In the genomic region with DNA sequence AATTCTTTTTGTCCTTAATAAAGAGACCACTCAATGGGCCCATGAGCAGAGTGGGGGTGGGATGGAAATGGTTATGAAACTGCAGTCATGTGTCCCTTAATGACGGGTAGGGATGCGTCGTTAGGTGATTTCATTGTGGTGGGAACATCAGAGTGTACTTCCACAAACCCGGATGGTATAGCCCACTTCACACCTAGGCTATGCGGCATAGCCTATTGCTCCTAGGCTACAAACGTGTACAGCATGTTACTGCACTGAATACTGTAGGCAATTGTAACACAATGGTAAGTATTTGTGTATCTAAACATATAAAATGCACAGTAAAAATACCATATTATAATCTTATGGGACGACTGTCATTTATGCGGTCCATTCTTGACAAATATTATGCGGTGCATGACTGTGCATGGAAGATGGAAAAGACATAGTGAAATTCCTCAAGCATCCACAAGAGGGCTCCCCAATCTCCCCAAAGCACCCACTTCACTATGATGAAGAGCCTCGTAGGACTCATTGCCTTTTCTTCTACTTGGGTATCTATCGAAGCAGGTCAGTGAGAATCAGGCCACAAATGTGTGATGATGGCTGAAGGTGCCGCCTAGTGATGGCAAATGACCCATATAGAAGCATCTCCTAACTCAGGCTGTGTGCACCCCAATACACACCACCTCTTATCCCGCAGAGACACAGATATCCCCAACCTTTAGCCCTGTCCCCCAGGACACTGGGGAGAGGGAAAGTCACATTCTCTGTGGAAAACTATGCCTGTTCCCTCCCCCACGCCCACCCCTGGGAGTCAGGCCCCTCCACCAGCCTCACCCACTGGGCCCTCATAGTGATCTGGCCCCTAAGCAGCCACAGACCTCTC, we compare ENCODE assay signal across 8 cellular contexts. TPM values are rescaled to one million over a fixed set of nuclear protein-coding genes. Genes with fewer than 3 reads are reported as not detected.
DNase-seq lines count a peak whose midpoint lies in the region; ATAC-seq lines count a peak whose summit lies in the region.

No MANE protein-coding gene starts in this region.

- no peaks in the 10 kb centered on the region for H3K4me1 Mint-ChIP-seq in activated CD4-positive, alpha-beta T cell treated with anti-CD3 and anti-CD28 coated beads for 36 hours
- no peaks in the 10 kb centered on the region for H3K4me1 Mint-ChIP-seq in memory B cell

- peak; percentile 94 for ATAC-seq in activated CD4-positive, alpha-beta T cell treated with anti-CD3 and anti-CD28 coated beads for 36 hours
- ATAC-seq in memory B cell (ENCODE audit: low read depth) (peak; percentile 91), HG02763 (IDR thresholded peaks at IDR 0.05; ENCODE audit: unreplicated experiment) (no peak)

- no peak overlapping the region for H3K4me3 Mint-ChIP-seq in activated CD4-positive, alpha-beta T cell treated with anti-CD3 and anti-CD28 coated beads for 36 hours
- H3K4me3 Mint-ChIP-seq in memory B cell = no peak overlapping the region

- no peak overlapping the region for H3K27ac Mint-ChIP-seq in activated CD4-positive, alpha-beta T cell treated with anti-CD3 and anti-CD28 coated beads for 36 hours
- H3K27ac Mint-ChIP-seq in memory B cell = no peak overlapping the region

- H3K27me3 Mint-ChIP-seq in activated CD4-positive, alpha-beta T cell treated with anti-CD3 and anti-CD28 coated beads for 36 hours = peaks cover 33% of the 10 kb centered on the region
- peaks cover 26% of the 10 kb centered on the region for H3K27me3 Mint-ChIP-seq in memory B cell

- H3K36me3 Mint-ChIP-seq in activated CD4-positive, alpha-beta T cell treated with anti-CD3 and anti-CD28 coated beads for 36 hours (ENCODE audit: low read depth) = no peaks in the 10 kb centered on the region
- no peaks in the 10 kb centered on the region for H3K36me3 Mint-ChIP-seq in memory B cell

- no peaks in the 10 kb centered on the region for H3K9me3 Mint-ChIP-seq in activated CD4-positive, alpha-beta T cell treated with anti-CD3 and anti-CD28 coated beads for 36 hours (ENCODE audit: low read depth)
- H3K9me3 Mint-ChIP-seq in memory B cell = no peaks in the 10 kb centered on the region

- CTCF ChIA-PET in activated CD4-positive, alpha-beta T cell treated with anti-CD3 and anti-CD28 coated beads for 36 hours (lab: Charles Lee) = interaction anchor here (0.6 to 1.9 kb wide), 9 partner anchors 9 to 158 kb away, joined by 3 to 6 read pairs (median 3); no protein-coding TSS in a partner anchor

- POLR2A ChIA-PET in activated CD4-positive, alpha-beta T cell treated with anti-CD3 and anti-CD28 coated beads for 36 hours (lab: Charles Lee) = no interaction called here

- peak; percentile 54 for DNase-seq in activated CD4-positive, alpha-beta T cell treated with anti-CD3 and anti-CD28 coated beads for 36 hours
- DNase-seq in activated CD4-positive, alpha-beta T cell treated with anti-CD3 and anti-CD28 coated beads for 1 hour = no peak
- DNase-seq in M059J (ENCODE audit: low read depth) = peak; percentile 50
- peak; percentile 10 for DNase-seq in SKM-1 (lab: John Stamatoyannopoulos, UW; ENCODE audit: unreplicated experiment)
- DNase-seq in cerebellum (ENCODE audit: low spot score) = peak; percentile 31
- DNase-seq in memory B cell (ENCODE audit: low spot score in 2 of 2) = peak; percentile 39 to 42
- DNase-seq in midbrain (lab: John Stamatoyannopoulos, UW) = no peak

- intact Hi-C loops in activated CD4-positive, alpha-beta T cell treated with anti-CD3 and anti-CD28 coated beads for 36 hours (cut with DNase I, micrococcal nuclease) = loop anchor here (1.0 kb wide), 2 partner anchors 14 to 26 kb away; no protein-coding TSS in a partner anchor

RNA-seq across cellular contexts. Expression of a gene that starts 43.5 kb away (rescaled TPM):
- total RNA-seq in activated CD4-positive, alpha-beta T cell treated with anti-CD3 and anti-CD28 coated beads for 36 hours = 10 to 100 TPM; 73.4 to 76.8 TPM
- not detected in 2 replicates for total RNA-seq in M059J (2014; rRNA removed; shearing (Covaris generic))
- total RNA-seq in cerebellum = 0.45 TPM

RNA-seq across cellular contexts. Expression of a gene that starts 45.0 kb away (rescaled TPM):
- 10 to 100 TPM; 12.8 to 12.9 TPM for total RNA-seq in activated CD4-positive, alpha-beta T cell treated with anti-CD3 and anti-CD28 coated beads for 36 hours
- total RNA-seq in M059J (2014; rRNA removed; shearing (Covaris generic)) = 3.5 and 5.1 TPM in 2 replicates
- 8.4 TPM for total RNA-seq in cerebellum

RNA-seq across cellular contexts. Expression of a gene that starts 54.8 kb away (rescaled TPM):
- 10 to 100 TPM; 66.9 to 70.9 TPM for total RNA-seq in activated CD4-positive, alpha-beta T cell treated with anti-CD3 and anti-CD28 coated beads for 36 hours
- 39.9 and 41.5 TPM in 2 replicates for total RNA-seq in M059J (2014; rRNA removed; shearing (Covaris generic))
- 10.7 TPM for total RNA-seq in cerebellum

RNA-seq across cellular contexts. Expression of a gene that starts 54.9 kb away (rescaled TPM):
- under 1 TPM; 0.46 to 0.82 TPM for total RNA-seq in activated CD4-positive, alpha-beta T cell treated with anti-CD3 and anti-CD28 coated beads for 36 hours
- 0.12 TPM in 1 of 2 replicates, not detected in the other for total RNA-seq in M059J (2014; rRNA removed; shearing (Covaris generic))
- not detected for total RNA-seq in cerebellum

Comparison
In these comparisons a context has a peak if more than half of its experiments do, and no peak if none do; other contexts are left out.
1. DNase-seq: peak in activated CD4-positive, alpha-beta T cell treated with anti-CD3 and anti-CD28 coated beads for 36 hours (single experiment), M059J (single experiment), SKM-1 (single experiment), cerebellum (single experiment) and memory B cell (2 of 2); none in activated CD4-positive, alpha-beta T cell treated with anti-CD3 and anti-CD28 coated beads for 1 hour (single experiment) and midbrain (single experiment).
2. RNA of a gene that starts 43.5 kb away (total RNA-seq): 73.4 to 76.8 TPM in activated CD4-positive, alpha-beta T cell treated with anti-CD3 and anti-CD28 coated beads for 36 hours; 0.45 TPM in cerebellum (single experiment) and not detected in M059J; every median in the first group is over 10 times any median in the second.